Comparison of ENCODE assay signal across 8 cellular contexts in genomic region chr12:56206373-56207166, GRCh38. TPM values are rescaled to one million over a fixed set of nuclear protein-coding genes. Genes with fewer than 3 reads are reported as not detected.
A peak's percentile ranks its signal among the peaks of the same experiment; 100 is the strongest.
DNase-seq lines count a peak whose midpoint lies in the region; ATAC-seq and TF ChIP-seq lines count a peak whose summit lies in the region.

No MANE protein-coding gene starts in this region.

- peak; percentile 28 for DNase-seq in COLO668 (lab: John Stamatoyannopoulos, UW; ENCODE audit: unreplicated experiment)
- no peak for DNase-seq in HFF-Myc (ENCODE audit: extremely low read depth, low read depth)
- DNase-seq in T-helper 17 cell, result peak in 1 of 3 donors; percentile 21
- peak in 3 of 10 donors; percentile 29 to 54 (median 52) for DNase-seq in dorsolateral prefrontal cortex
- peak; percentile 58 for DNase-seq in mucosa of gallbladder (ENCODE audit: low spot score)

- H3K36me3 Mint-ChIP-seq in T-helper 17 cell (ENCODE audit: low read depth), result peaks cover 11% of the 10 kb centered on the region

- H3K4me3 ChIP-seq in HFF-Myc (replicated peaks; ENCODE audit: low read depth, low read length), result no peak overlapping the region
- no peak overlapping the region for H3K4me3 ChIP-seq in dorsolateral prefrontal cortex

- no peaks in the 10 kb centered on the region for H3K27me3 Mint-ChIP-seq in T-helper 17 cell

- H3K27ac Mint-ChIP-seq in T-helper 17 cell, result peak overlapping the region; percentile 67

- peak overlapping the region; percentile 25 for H3K4me3 Mint-ChIP-seq in T-helper 17 cell

- intact Hi-C loops in dorsolateral prefrontal cortex (cut with DNase I), result no loop called here

- H3K9me3 ChIP-seq in T-helper 17 cell (ENCODE audit: control insufficient read depth, low read length, poor library complexity, severe bottlenecking), result no peaks in the 10 kb centered on the region

- H3K27ac ChIP-seq in dorsolateral prefrontal cortex, result peak overlapping the region in 10 of 59 donors; percentile 4 to 60 (median 27)

- ATAC-seq in T-helper 17 cell (peak; percentile 60), HG02973 (IDR thresholded peaks at IDR 0.05; ENCODE audit: unreplicated experiment) (no peak), HG02981 (IDR thresholded peaks at IDR 0.05; ENCODE audit: unreplicated experiment) (no peak), GM21786 (IDR thresholded peaks at IDR 0.05; ENCODE audit: unreplicated experiment) (no peak)

- peaks cover 16% of the 10 kb centered on the region for H3K4me1 Mint-ChIP-seq in T-helper 17 cell

- H3K27me3 ChIP-seq in dorsolateral prefrontal cortex, result no peaks in the 10 kb centered on the region

- TF ChIP-seq CTCF in HFF-Myc (IDR thresholded peaks at IDR 0.05; ENCODE audit: low read depth, low read length, missing control alignments) (peak; percentile 75), dorsolateral prefrontal cortex (IDR thresholded peaks at IDR 0.05 in 54 of 56, conservative IDR thresholded peaks at IDR 0.05 in 2 of 56; ENCODE audit: low read depth in 1 of 56, partially characterized antibody in 56 of 56) (peak in 51 of 56 donors; percentile 14 to 59 (median 43))

RNA-seq across cellular contexts. Expression of gene RNF41, which starts 15.2 kb away (rescaled TPM):
- total RNA-seq in T-helper 17 cell (10 to 100 TPM; 35.5 to 37.4 TPM), dorsolateral prefrontal cortex (100 to 1,000 TPM in 18 of 120 experiments, 10 to 100 TPM in 102; 40.1 to 117 (median 86.4) TPM), mucosa of gallbladder (57.2 TPM)

RNA-seq across cellular contexts. Expression of gene SMARCC2, which starts 17.3 kb away (rescaled TPM):
- total RNA-seq in T-helper 17 cell, result 100 to 1,000 TPM; 130 to 138 TPM
- total RNA-seq in dorsolateral prefrontal cortex, result 100 to 1,000 TPM; 144 to 252 (median 196) TPM
- total RNA-seq in mucosa of gallbladder, result 115 TPM

RNA-seq across cellular contexts. Expression of gene NABP2, which starts 17.6 kb away (rescaled TPM):
- total RNA-seq in T-helper 17 cell (10 to 100 TPM; 12.5 to 19.4 TPM), dorsolateral prefrontal cortex (10 to 100 TPM; 32.1 to 66.4 (median 49.1) TPM), mucosa of gallbladder (39.2 TPM)

RNA-seq across cellular contexts. Expression of gene SLC39A5, which starts 23.3 kb away (rescaled TPM):
- total RNA-seq in T-helper 17 cell (not detected), dorsolateral prefrontal cortex (1 to 10 TPM in 18 of 120 experiments, under 1 TPM in 22, not detected in 80; 0.20 to 2.8 (median 0.97) TPM), mucosa of gallbladder (49.9 TPM)

RNA-seq across cellular contexts. Expression of gene MYL6, which starts 48.4 kb away (rescaled TPM):
- total RNA-seq in T-helper 17 cell, result 100 to 1,000 TPM; 741 to 784 TPM
- total RNA-seq in dorsolateral prefrontal cortex, result 100 to 1,000 TPM; 295 to 716 (median 377) TPM
- 1,918 TPM for total RNA-seq in mucosa of gallbladder
